In the genomic region with DNA sequence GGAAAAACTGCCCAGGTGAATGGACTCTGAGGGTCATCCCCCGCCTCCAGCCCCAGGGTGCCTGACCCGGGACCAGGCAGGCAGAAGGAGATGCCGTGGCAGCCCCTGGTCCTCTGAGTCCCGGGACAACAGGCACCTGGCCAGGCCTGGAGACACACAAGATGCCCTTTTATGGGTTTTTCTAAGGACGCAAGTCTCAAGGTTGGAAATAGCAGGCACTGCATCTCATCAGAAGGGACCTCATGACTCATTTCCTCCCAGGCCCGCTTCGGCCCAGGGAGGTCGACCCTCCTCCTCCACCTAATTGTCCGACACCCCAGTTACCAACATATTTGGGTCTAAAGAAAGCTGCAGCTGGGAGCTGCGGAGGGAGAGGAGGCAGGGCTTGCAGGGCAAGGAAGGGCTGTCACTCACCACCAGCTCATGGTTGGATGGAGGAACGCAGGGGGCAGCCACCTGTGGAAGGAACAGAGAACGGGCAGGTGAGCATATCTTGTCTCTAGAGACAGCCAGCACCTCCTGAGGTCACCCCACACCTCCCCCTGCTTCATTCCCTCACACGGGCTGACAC, we compare ENCODE assay signal across 10 cellular contexts.
DNase-seq lines count a peak whose midpoint lies in the region; ATAC-seq and TF ChIP-seq lines count a peak whose summit lies in the region.
"Had no signal": no experiment of that assay in that cellular context is flagged by ENCODE, and none has a peak within 500 bp of the region (broad histone marks: within the 10 kb centered on the region; RNA-seq: fewer than 3 reads in every experiment).

No MANE protein-coding gene starts in this region.

- H3K36me3 ChIP-seq in testis (ENCODE audit: low read depth, missing control alignments) = no peaks in the 10 kb centered on the region
- no peaks in the 10 kb centered on the region for H3K36me3 ChIP-seq in CD8-positive, alpha-beta memory T cell (ENCODE audit: insufficient read depth, low read length)

- peaks cover 12 to 14% of the 10 kb centered on the region in 2 donors for H3K27me3 Mint-ChIP-seq in CD8-positive, alpha-beta memory T cell

- POLR2A ChIA-PET in CD8-positive, alpha-beta memory T cell (lab: Charles Lee) = no interaction called here

- peak; percentile 92 for DNase-seq in HCEC 1CT
- peak; percentile 88 for DNase-seq in coronary artery (ENCODE audit: low spot score)
- peak; percentile 97 for DNase-seq in kidney tubule cell (ENCODE audit: low spot score)
- no peak for DNase-seq in testis
- no peak for DNase-seq in nucleus accumbens (lab: John Stamatoyannopoulos, UW)
- DNase-seq in CD8-positive, alpha-beta memory T cell = no peak
- DNase-seq: NCI-H1436 treated with DMSO at 0.1 percent for 48 hours had no signal

- ATAC-seq in HG02623 (IDR thresholded peaks at IDR 0.05; ENCODE audit: unreplicated experiment) (no peak), HG03039 (IDR thresholded peaks at IDR 0.05; ENCODE audit: unreplicated experiment) (no peak)

- H3K4me3 ChIP-seq in coronary artery (peak overlapping the region; percentile 50), testis (no peak overlapping the region)
- H3K4me3 ChIP-seq in CD8-positive, alpha-beta memory T cell (ENCODE audit: low read length) = no peak overlapping the region

- no peaks in the 10 kb centered on the region for H3K9me3 Mint-ChIP-seq in CD8-positive, alpha-beta memory T cell
- H3K9me3 Mint-ChIP-seq: memory B cell had no signal

- peaks cover 89% of the 10 kb centered on the region for H3K4me1 ChIP-seq in testis
- no peaks in the 10 kb centered on the region for H3K4me1 ChIP-seq in CD8-positive, alpha-beta memory T cell (ENCODE audit: insufficient read depth, low read length)

- H3K27ac ChIP-seq in coronary artery (peak overlapping the region; percentile 93 to 99), testis (peak overlapping the region; percentile 28 to 86)
- H3K27ac ChIP-seq in CD8-positive, alpha-beta memory T cell (ENCODE audit: low read depth, low read length) = no peak overlapping the region

- H3K27ac Mint-ChIP-seq in CD8-positive, alpha-beta memory T cell = peak overlapping the region in 1 of 8 donors; percentile 65
- H3K27ac Mint-ChIP-seq: memory B cell had no signal

- no peak for TF ChIP-seq POLR2A in testis (IDR thresholded peaks at IDR 0.05)

- CTCF ChIA-PET in CD8-positive, alpha-beta memory T cell (lab: Charles Lee) = no interaction called here

- no peaks in the 10 kb centered on the region for H3K27me3 ChIP-seq in testis
- H3K27me3 ChIP-seq in CD8-positive, alpha-beta memory T cell (ENCODE audit: insufficient read depth, low read length, poor library complexity, severe bottlenecking) = no peaks in the 10 kb centered on the region

- intact Hi-C loops in testis (cut with DNase I; ENCODE audit: low total_unique reads) = no loop called here

- H3K36me3 Mint-ChIP-seq in CD8-positive, alpha-beta memory T cell = no peaks in the 10 kb centered on the region
- H3K36me3 Mint-ChIP-seq: memory B cell had no signal

- TF ChIP-seq CTCF in coronary artery (IDR thresholded peaks at IDR 0.05) (no peak), testis (IDR thresholded peaks at IDR 0.05) (no peak)

- no peaks in the 10 kb centered on the region for H3K4me1 Mint-ChIP-seq in CD8-positive, alpha-beta memory T cell
- H3K4me1 Mint-ChIP-seq: memory B cell had no signal

- no peak overlapping the region for H3K4me3 Mint-ChIP-seq in CD8-positive, alpha-beta memory T cell
- H3K4me3 Mint-ChIP-seq: memory B cell had no signal

- no peaks in the 10 kb centered on the region for H3K9me3 ChIP-seq in testis
- H3K9me3 ChIP-seq in CD8-positive, alpha-beta memory T cell (ENCODE audit: low read length) = no peaks in the 10 kb centered on the region

- WGBS in testis, 2 donors = 31 to 50% methylated on average over 11 to 13 of the region's 13 CpGs

Comparison
In these comparisons a context has a peak if more than half of its experiments do, and no peak if none do; other contexts are left out.
1. DNase-seq: peak in HCEC 1CT (single experiment), coronary artery (single experiment) and kidney tubule cell (single experiment); none in testis (single experiment), nucleus accumbens (0 of 56) and CD8-positive, alpha-beta memory T cell (0 of 5).